In the genomic region with DNA sequence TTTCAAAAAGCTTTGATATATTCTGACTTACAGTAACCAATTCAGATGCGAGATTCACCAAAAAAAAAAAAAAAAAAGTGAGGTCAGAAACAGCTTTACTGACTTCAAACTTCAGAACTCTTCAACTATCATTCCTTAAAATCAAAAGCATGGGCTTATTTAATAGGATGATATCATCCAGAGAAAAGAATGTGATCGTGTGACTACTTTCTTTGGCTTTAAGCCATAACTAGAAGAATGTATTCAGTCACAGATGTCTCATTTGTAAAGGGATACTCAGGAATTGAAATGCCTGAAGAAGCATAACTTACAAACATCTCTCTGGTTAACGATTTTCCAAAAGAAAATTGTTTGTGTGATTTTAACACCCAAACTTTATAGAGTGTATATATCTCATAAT, we compare ENCODE assay signal across 13 cellular contexts. TPM values are rescaled to one million over a fixed set of nuclear protein-coding genes. Genes with fewer than 3 reads are reported as not detected.
A peak's percentile ranks its signal among the peaks of the same experiment; 100 is the strongest.
DNase-seq lines count a peak whose midpoint lies in the region; ATAC-seq and TF ChIP-seq lines count a peak whose summit lies in the region.
"Had no signal": no experiment of that assay in that cellular context is flagged by ENCODE, and none has a peak within 500 bp of the region (broad histone marks: within the 10 kb centered on the region; RNA-seq: fewer than 3 reads in every experiment).

No MANE protein-coding gene starts in this region.

- TF ChIP-seq CTCF in gastrocnemius medialis (IDR thresholded peaks at IDR 0.05 in 4 of 5, conservative IDR thresholded peaks at IDR 0.05 in 1 of 5) = no peak

- H3K4me3 ChIP-seq in gastrocnemius medialis = no peak overlapping the region
- H3K4me3 ChIP-seq: gastroesophageal sphincter had no signal

- intact Hi-C loops in gastrocnemius medialis (cut with DNase I; ENCODE audit: low total_unique reads) = no loop called here

- no peak for TF ChIP-seq POLR2A in gastrocnemius medialis (IDR thresholded peaks at IDR 0.05)

- DNase-seq in DMS53 (lab: John Stamatoyannopoulos, UW) (peak; percentile 37), DMS53 treated with DMSO at 0.1 percent for 48 hours (lab: John Stamatoyannopoulos, UW; ENCODE audit: unreplicated experiment) (no peak), RPMI7951 (ENCODE audit: low read depth) (peak; percentile 34), fibroblast of gingiva (ENCODE audit: low read depth) (peak; percentile 77), gastrocnemius medialis (no peak), GF-D8 (lab: John Stamatoyannopoulos, UW) (no peak), germinal center (ENCODE audit: low spot score) (no peak)
- DNase-seq: activated CD4-positive, alpha-beta T cell treated with anti-CD3 and anti-CD28 coated beads for 48 hours; activated naive CD4-positive, alpha-beta T cell treated with anti-CD3 and anti-CD28 coated beads, Interleukin-2, amount 50 U/mL, for 16 hours; SHP77; stimulated activated CD8-positive, alpha-beta memory T cell treated with anti-CD3 and anti-CD28 coated beads, Interleukin-4, amount 100 ng/mL, for 48 hours had no signal

- no peaks in the 10 kb centered on the region for H3K9me3 ChIP-seq in gastrocnemius medialis
- H3K9me3 ChIP-seq: gastroesophageal sphincter had no signal

- no peak overlapping the region for H3K27ac ChIP-seq in gastrocnemius medialis
- H3K27ac ChIP-seq: gastroesophageal sphincter had no signal

- ATAC-seq in gastrocnemius medialis (peak; percentile 39 to 63), HG02623 (IDR thresholded peaks at IDR 0.05; ENCODE audit: unreplicated experiment) (no peak)
- ATAC-seq: gastroesophageal sphincter had no signal

- in situ Hi-C loops in gastrocnemius medialis (cut with MboI; ENCODE audit: low sequenced_read_pairs in 4 of 4) = no loop called here

- H3K36me3 ChIP-seq in gastrocnemius medialis = no peaks in the 10 kb centered on the region
- H3K36me3 ChIP-seq: gastroesophageal sphincter had no signal

- peaks cover 9 to 10% of the 10 kb centered on the region in 2 donors for H3K4me1 ChIP-seq in gastrocnemius medialis
- H3K4me1 ChIP-seq: gastroesophageal sphincter had no signal

- no peaks in the 10 kb centered on the region for H3K27me3 ChIP-seq in gastrocnemius medialis
- H3K27me3 ChIP-seq: gastroesophageal sphincter had no signal

RNA-seq across cellular contexts. Expression of a gene that starts 11.5 kb away (rescaled TPM):
- total RNA-seq in RPMI7951 (2014; rRNA removed; shearing (Covaris generic)) = 2.5 and 2.7 TPM in 2 replicates
- 1 to 10 TPM; 2.0 to 6.9 (median 2.7) TPM for total RNA-seq in gastrocnemius medialis

Comparison
In these comparisons a context has a peak if more than half of its experiments do, and no peak if none do; other contexts are left out.
1. DNase-seq: peak in DMS53 (single experiment), RPMI7951 (single experiment) and fibroblast of gingiva (single experiment); none in DMS53 treated with DMSO at 0.1 percent for 48 hours (single experiment), gastrocnemius medialis (0 of 2), GF-D8 (single experiment) and germinal center (single experiment).